In the genomic region with DNA sequence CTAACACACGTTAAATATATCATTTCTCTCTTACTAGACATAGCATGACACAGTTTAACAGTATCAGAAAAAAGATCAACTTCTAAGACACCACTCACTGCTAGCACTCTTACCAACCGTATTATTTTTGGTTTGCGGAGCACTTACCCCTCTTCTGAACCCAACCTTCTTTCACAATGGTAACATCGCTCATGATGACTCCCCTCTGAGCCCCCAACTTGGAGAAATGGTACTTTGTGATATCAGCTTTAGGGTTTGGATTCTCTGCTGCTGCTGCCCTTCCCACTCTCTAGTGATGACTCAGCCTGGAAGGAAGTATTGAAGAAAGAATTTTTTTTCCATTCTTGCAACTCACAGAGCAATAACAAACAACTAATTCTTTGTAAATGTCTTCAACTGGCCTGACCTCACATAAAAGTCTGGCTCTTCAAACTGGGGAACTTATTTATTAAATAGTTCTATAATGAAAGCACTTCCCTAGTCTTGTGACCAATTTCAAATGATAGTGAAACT, we compare ENCODE assay signal across 8 cellular contexts. TPM values are rescaled to one million over a fixed set of nuclear protein-coding genes. Genes with fewer than 3 reads are reported as not detected.
DNase-seq lines count a peak whose midpoint lies in the region; ATAC-seq and TF ChIP-seq lines count a peak whose summit lies in the region.

No MANE protein-coding gene starts in this region.

- H3K27ac Mint-ChIP-seq in natural killer cell, result peak overlapping the region; percentile 89 to 95

- DNase-seq in CD1c-positive myeloid dendritic cell (ENCODE audit: extremely low spot score), result peak; percentile 31
- DNase-seq in RPMI7951 (ENCODE audit: low read depth), result peak; percentile 65
- DNase-seq in dermis blood vessel endothelial cell, result peak; percentile 80
- no peak for DNase-seq in natural killer cell
- DNase-seq in T-helper 9 cell, result no peak
- no peak for DNase-seq in NCI-H2107 treated with DMSO at 0.1 percent for 48 hours (lab: John Stamatoyannopoulos, UW; ENCODE audit: unreplicated experiment)
- no peak for DNase-seq in NCI-H345 treated with DMSO at 0.1 percent for 48 hours (lab: John Stamatoyannopoulos, UW; ENCODE audit: unreplicated experiment)

- H3K4me1 Mint-ChIP-seq in natural killer cell, result peaks cover 31 to 34% of the 10 kb centered on the region in 2 donors

- H3K36me3 Mint-ChIP-seq in natural killer cell, result no peaks in the 10 kb centered on the region

- H3K27me3 Mint-ChIP-seq in natural killer cell (ENCODE audit: low read depth in 2 of 2), result no peaks in the 10 kb centered on the region

- ATAC-seq in natural killer cell, result peak in 2 of 3 donors; percentile 40 to 65
- ATAC-seq in HG03159 (IDR thresholded peaks at IDR 0.05; ENCODE audit: unreplicated experiment), result no peak

- no peaks in the 10 kb centered on the region for H3K9me3 Mint-ChIP-seq in natural killer cell

- no peak for TF ChIP-seq CTCF in natural killer cell (IDR thresholded peaks at IDR 0.05)

- intact Hi-C loops in natural killer cell (cut with micrococcal nuclease), result no loop called here

- peak overlapping the region; percentile 87 for H3K4me3 Mint-ChIP-seq in natural killer cell

RNA-seq across cellular contexts. Expression of gene AKT3, which starts 7.0 kb away (rescaled TPM):
- 20.6 and 26.7 TPM in 2 replicates for total RNA-seq in RPMI7951 (2014; rRNA removed; shearing (Covaris generic))
- total RNA-seq in dermis blood vessel endothelial cell (86.4 and 87.5 TPM in 2 replicates), natural killer cell (100 to 1,000 TPM; 135 to 157 (median 136) TPM)

Comparison
In these comparisons a context has a peak if more than half of its experiments do, and no peak if none do; other contexts are left out.
1. DNase-seq: peak in CD1c-positive myeloid dendritic cell (single experiment), RPMI7951 (single experiment) and dermis blood vessel endothelial cell (single experiment); none in natural killer cell (single experiment), T-helper 9 cell (single experiment), NCI-H2107 treated with DMSO at 0.1 percent for 48 hours (single experiment) and NCI-H345 treated with DMSO at 0.1 percent for 48 hours (single experiment).